In the genomic region with DNA sequence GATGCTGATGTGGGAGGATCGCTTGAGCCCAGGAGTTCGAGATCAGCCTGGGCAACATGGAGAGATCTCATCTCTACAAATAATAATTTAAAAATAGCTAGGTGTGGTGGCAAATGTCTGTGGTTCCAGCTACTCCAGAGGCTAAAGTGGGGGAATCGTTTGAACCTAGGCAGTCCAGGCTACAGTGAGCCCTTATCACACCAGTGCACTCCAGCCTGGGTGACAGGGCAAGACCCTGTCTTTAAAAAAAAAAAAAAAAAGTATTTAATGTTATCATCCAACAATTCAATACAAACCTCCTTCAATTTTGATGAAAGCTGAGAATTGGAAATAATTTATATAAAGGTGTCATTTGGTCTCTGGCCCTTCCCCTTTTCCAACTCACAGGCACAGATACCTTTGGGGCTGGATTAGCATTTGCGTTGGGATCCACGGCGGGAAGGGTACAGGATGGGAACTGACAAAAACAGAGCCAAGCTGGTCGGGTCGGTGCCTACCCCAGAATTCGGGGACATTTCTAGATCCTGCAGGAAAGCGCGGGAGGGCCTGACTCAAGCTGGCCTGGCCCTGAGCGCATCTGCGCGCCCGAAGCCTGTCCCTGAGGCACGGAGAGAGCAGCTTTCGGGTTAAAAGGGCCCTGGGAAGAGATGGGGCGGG, we compare ENCODE assay signal across 8 cellular contexts. TPM values are rescaled to one million over a fixed set of nuclear protein-coding genes. Genes with fewer than 3 reads are reported as not detected.
DNase-seq lines count a peak whose midpoint lies in the region; ATAC-seq and TF ChIP-seq lines count a peak whose summit lies in the region.

No MANE protein-coding gene starts in this region.

- peaks cover 31% of the 10 kb centered on the region for H3K4me1 Mint-ChIP-seq in activated naive CD4-positive, alpha-beta T cell treated with anti-CD3 and anti-CD28 coated beads, Interleukin-2, amount 50 U/mL, for 24 hours

- peak overlapping the region; percentile 95 for H3K4me3 Mint-ChIP-seq in activated naive CD4-positive, alpha-beta T cell treated with anti-CD3 and anti-CD28 coated beads, Interleukin-2, amount 50 U/mL, for 24 hours

- 16% methylated on average over 18 of the region's 18 CpGs for WGBS in thymus

- H3K4me1 ChIP-seq in left lung (peaks cover 27 to 46% of the 10 kb centered on the region in 2 donors), thymus (ENCODE audit: control insufficient read depth, insufficient read depth, low read length) (peaks cover 14% of the 10 kb centered on the region)

- H3K4me3 ChIP-seq in left lung = peak overlapping the region; percentile 57 to 99
- H3K4me3 ChIP-seq in thymus (ENCODE audit: low read length) = peak overlapping the region; percentile 49

- H3K27ac Mint-ChIP-seq in activated naive CD4-positive, alpha-beta T cell treated with anti-CD3 and anti-CD28 coated beads, Interleukin-2, amount 50 U/mL, for 24 hours = peak overlapping the region; percentile 96

- H3K36me3 ChIP-seq in left lung (no peaks in the 10 kb centered on the region), thymus (ENCODE audit: control insufficient read depth, insufficient read depth) (no peaks in the 10 kb centered on the region)

- ATAC-seq in HG03460 (IDR thresholded peaks at IDR 0.05; ENCODE audit: unreplicated experiment) (peak; percentile 16), left lung (peak; percentile 10), GM18519 (IDR thresholded peaks at IDR 0.05; ENCODE audit: low FRiP score, unreplicated experiment) (no peak)

- no peak for DNase-seq in activated naive CD4-positive, alpha-beta T cell treated with anti-CD3 and anti-CD28 coated beads, Interleukin-2, amount 50 U/mL, for 16 hours
- peak in 1 of 2 donors; percentile 45 for DNase-seq in left lung
- no peak for DNase-seq in stimulated activated CD4-positive, alpha-beta T cell treated with anti-CD3 and anti-CD28 coated beads, Interleukin-15, amount 100 ng/mL, for 24 hours

- no peaks in the 10 kb centered on the region for H3K9me3 Mint-ChIP-seq in activated naive CD4-positive, alpha-beta T cell treated with anti-CD3 and anti-CD28 coated beads, Interleukin-2, amount 50 U/mL, for 24 hours

- H3K9me3 ChIP-seq in left lung (no peaks in the 10 kb centered on the region), thymus (ENCODE audit: control insufficient read depth) (no peaks in the 10 kb centered on the region)

- intact Hi-C loops in left lung (cut with DNase I) = no loop called here

- H3K27ac ChIP-seq in angular gyrus (ENCODE audit: low read depth, low read length) (peak overlapping the region; percentile 95), left lung (peak overlapping the region; percentile 92 to 97), thymus (ENCODE audit: low read depth) (peak overlapping the region; percentile 85)

- no peaks in the 10 kb centered on the region for H3K27me3 Mint-ChIP-seq in activated naive CD4-positive, alpha-beta T cell treated with anti-CD3 and anti-CD28 coated beads, Interleukin-2, amount 50 U/mL, for 24 hours

- H3K27me3 ChIP-seq in left lung = no peaks in the 10 kb centered on the region
- no peaks in the 10 kb centered on the region for H3K27me3 ChIP-seq in thymus (ENCODE audit: control insufficient read depth, insufficient read depth)

- no peaks in the 10 kb centered on the region for H3K36me3 Mint-ChIP-seq in activated naive CD4-positive, alpha-beta T cell treated with anti-CD3 and anti-CD28 coated beads, Interleukin-2, amount 50 U/mL, for 24 hours

- no peak for TF ChIP-seq CTCF in left lung (IDR thresholded peaks at IDR 0.05)

RNA-seq across cellular contexts. Expression of gene DCAF7, which starts 0.9 kb away (rescaled TPM):
- total RNA-seq in left lung = 10 to 100 TPM; 83.7 to 86.0 TPM
- 19.8 TPM for polyA plus RNA-seq in thymus

RNA-seq across cellular contexts. Expression of gene KCNH6, which starts 26.3 kb away (rescaled TPM):
- total RNA-seq in left lung = under 1 TPM; 0.41 to 0.71 TPM
- 0.25 TPM for polyA plus RNA-seq in thymus

RNA-seq across cellular contexts. Expression of gene TACO1, which starts 51.3 kb away (rescaled TPM):
- total RNA-seq in left lung = 10 to 100 TPM; 18.2 to 18.5 TPM
- 14.2 TPM for polyA plus RNA-seq in thymus
